16 cellular contexts compared by ENCODE assay signal in the genomic region with DNA sequence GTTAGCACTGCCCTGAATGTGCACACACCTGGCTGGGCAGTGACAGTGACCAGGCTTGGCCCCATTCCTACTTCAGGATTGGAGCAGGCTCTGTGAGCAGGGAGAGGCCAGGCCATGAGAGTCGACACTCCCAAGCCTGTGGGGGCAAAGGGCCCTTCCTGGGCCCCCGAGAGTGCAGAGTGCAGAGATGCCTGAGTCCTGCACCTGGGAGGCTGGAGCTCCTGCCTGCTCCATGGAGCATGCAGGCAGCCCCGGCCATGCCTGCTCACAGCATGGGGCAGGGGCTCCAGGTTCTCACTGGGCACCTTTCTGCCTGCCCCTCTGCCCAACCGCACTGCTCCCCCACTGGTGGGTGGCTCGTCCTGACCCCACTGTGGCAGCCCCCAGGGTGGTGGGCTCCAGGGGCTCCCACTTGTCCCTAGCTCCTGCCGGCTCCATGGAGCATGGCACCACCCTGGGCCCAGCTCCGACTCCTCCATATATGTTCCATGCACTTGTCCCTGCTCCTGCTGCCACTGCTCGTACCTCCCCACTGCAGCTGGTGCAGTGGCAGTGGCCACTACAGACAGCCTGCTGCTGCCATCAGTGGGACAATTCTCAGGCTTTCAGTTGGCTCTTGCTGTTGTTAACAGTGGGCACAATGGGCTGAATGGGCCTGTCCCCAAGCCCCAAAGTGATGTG.
"Had no signal": no experiment of that assay in that cellular context is flagged by ENCODE, and none has a peak within 500 bp of the region (broad histone marks: within the 10 kb centered on the region; RNA-seq: fewer than 3 reads in every experiment).

No MANE protein-coding gene starts in this region.

- ATAC-seq: gastrocnemius medialis, left cardiac atrium, natural killer cell had no signal

- H2AFZ ChIP-seq: parathyroid adenoma had no signal

- H3K4me3 ChIP-seq: esophagus muscularis mucosa, gastrocnemius medialis, heart right ventricle, prostate gland, thoracic aorta, transverse colon had no signal

- H3K27me3 ChIP-seq: esophagus muscularis mucosa, gastrocnemius medialis, heart right ventricle, transverse colon had no signal

- H3K9me3 ChIP-seq: esophagus muscularis mucosa, gastrocnemius medialis, prostate gland, thoracic aorta had no signal

- H3K79me2 ChIP-seq: parathyroid adenoma had no signal

- H3K9ac ChIP-seq: parathyroid adenoma had no signal

- H3K27ac ChIP-seq: esophagus muscularis mucosa, gastrocnemius medialis, heart right ventricle, parathyroid adenoma, prostate gland, thoracic aorta, transverse colon had no signal

- H3K36me3 ChIP-seq: esophagus muscularis mucosa, gastrocnemius medialis, heart right ventricle, prostate gland, thoracic aorta, transverse colon had no signal

- FAIRE-seq: endometrium, urothelium cell line had no signal

- H3K4me1 ChIP-seq: esophagus muscularis mucosa, gastrocnemius medialis, heart right ventricle, parathyroid adenoma, prostate gland, transverse colon had no signal

- DNase-seq: effector memory CD4-positive, alpha-beta T cell; gastrocnemius medialis; heart right ventricle; islet precursor cell; left cardiac atrium; mammary epithelial cell; natural killer cell; occipital lobe; stimulated activated CD4-positive, alpha-beta T cell treated with anti-CD3 and anti-CD28 coated beads, Interleukin-2, amount 100 ng/mL, for 24 hours; transverse colon had no signal
